In the genomic region with DNA sequence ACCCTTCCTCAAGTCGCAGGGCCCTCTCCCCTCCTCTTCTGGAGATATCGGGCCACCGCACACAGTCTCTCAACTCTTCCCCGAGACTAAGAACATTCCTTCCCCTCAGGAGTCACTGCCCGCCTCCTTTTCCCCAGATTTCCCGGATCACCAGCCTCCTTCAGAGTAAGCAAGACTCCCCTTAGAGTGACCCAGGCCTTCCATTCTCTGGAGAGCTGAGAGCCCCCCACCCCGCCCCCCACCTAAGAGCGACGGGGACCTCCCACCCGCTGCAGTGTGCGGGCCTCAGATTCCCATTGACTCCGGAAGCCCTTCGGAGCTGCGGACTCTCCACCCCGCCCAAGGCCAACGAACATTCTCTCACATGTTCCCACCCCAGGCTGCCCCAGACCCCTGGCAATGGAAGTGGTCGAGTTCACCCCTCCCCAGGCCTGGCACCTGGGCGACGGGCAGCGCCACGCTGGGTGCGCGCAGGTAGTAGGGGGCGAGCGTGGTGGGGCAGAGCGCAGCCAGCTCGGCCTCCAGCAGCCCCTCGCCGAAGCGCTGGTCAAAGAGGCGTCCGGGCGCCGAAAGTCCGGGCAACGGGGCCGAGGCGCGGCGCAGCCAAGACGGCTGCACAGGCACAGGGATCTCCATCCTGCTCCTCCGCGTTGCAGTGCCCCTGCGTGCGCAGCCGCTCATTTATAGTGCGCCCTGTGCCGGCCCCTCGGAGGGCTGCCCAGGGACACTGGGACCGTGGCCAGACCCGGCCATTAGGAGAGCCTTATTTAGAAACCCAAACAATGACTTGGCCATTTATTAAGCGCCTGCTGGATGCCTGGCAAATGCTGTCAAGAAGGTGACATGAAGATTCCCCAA, we compare ENCODE assay signal across 8 cellular contexts. TPM values are rescaled to one million over a fixed set of nuclear protein-coding genes. Genes with fewer than 3 reads are reported as not detected.
A peak's percentile ranks its signal among the peaks of the same experiment; 100 is the strongest.
DNase-seq lines count a peak whose midpoint lies in the region; ATAC-seq, FAIRE-seq and TF ChIP-seq lines count a peak whose summit lies in the region.

A gene with protein sequence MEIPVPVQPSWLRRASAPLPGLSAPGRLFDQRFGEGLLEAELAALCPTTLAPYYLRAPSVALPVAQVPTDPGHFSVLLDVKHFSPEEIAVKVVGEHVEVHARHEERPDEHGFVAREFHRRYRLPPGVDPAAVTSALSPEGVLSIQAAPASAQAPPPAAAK (minus strand): TSS at position 657 of the 858 bp plus-strand sequence. CDS start 21 bp downstream, at position 636.

- in situ Hi-C loops in GM12878 (cut with MboI), result no loop called here

- TF ChIP-seq CTCF in GM12878 (IDR thresholded peaks at IDR 0.05 in 2 of 3, conservative IDR thresholded peaks at IDR 0.05 in 1 of 3; ENCODE audit: control insufficient read depth in 2 of 3, extremely low read depth in 1 of 3, insufficient read depth in 1 of 3, low read depth in 3 of 3, low read length in 3 of 3) (no peak), kidney epithelial cell (IDR thresholded peaks at IDR 0.05; ENCODE audit: insufficient read depth, low read length, poor library complexity, severe bottlenecking) (no peak)

- CTCF ChIA-PET in GM12878 (lab: Yijun Ruan, JAX), result interaction anchor here (0.7 kb wide), 1 partner anchor 9 kb away, joined by 3 read pairs; a partner anchor contains a TSS

- no peak for FAIRE-seq in GM12878 (lab: Jason Lieb, UNC)

- H3K4me1 ChIP-seq in GM12878 (ENCODE audit: control insufficient read depth, insufficient read depth, low read length) (peaks cover 15% of the 10 kb centered on the region), stomach smooth muscle (ENCODE audit: control insufficient read depth, insufficient read depth, low read length) (peaks cover 49% of the 10 kb centered on the region)

- RAD21 ChIA-PET in GM12878 (lab: Charles Lee; ENCODE audit: unreplicated experiment), result interaction anchor here (0.7 to 1.2 kb wide), 3 partner anchors 9 to 62 kb away, joined by 3 read pairs; a partner anchor contains a TSS

- H3K79me2 ChIP-seq in GM12878 (ENCODE audit: control insufficient read depth, insufficient read depth, low read length), result peaks cover 11% of the 10 kb centered on the region

- H3K27me3 ChIP-seq in GM12878 (replicated peaks in 1 of 2; ENCODE audit: control insufficient read depth in 2 of 2, insufficient read depth in 2 of 2, low read length in 1 of 2) (no peaks in the 10 kb centered on the region), kidney epithelial cell (ENCODE audit: control insufficient read depth, insufficient read depth, low read length) (no peaks in the 10 kb centered on the region), stomach smooth muscle (ENCODE audit: control insufficient read depth in 1 of 2, insufficient read depth in 2 of 2, low read length in 2 of 2) (no peaks in the 10 kb centered on the region)

- H3K4me3 ChIP-seq in GM12878, result peak within 1 kb of the TSS; percentile 88
- peak within 1 kb of the TSS; percentile 14 for H3K4me3 ChIP-seq in kidney epithelial cell (ENCODE audit: low read depth, low read length)
- H3K4me3 ChIP-seq in stomach smooth muscle (ENCODE audit: low read length in 2 of 2), result peak within 1 kb of the TSS; percentile 87 to 99

- DNase-seq in activated CD8-positive, alpha-beta memory T cell treated with anti-CD3 and anti-CD28 coated beads, Interleukin-2, amount 50 U/mL, for 4 hours, result peak; percentile 15
- no peak for DNase-seq in activated CD8-positive, alpha-beta memory T cell treated with anti-CD3 and anti-CD28 coated beads for 24 hours
- no peak for DNase-seq in GM12878 (ENCODE audit: low read depth, low spot score)
- DNase-seq in kidney epithelial cell (ENCODE audit: low read depth), result no peak
- no peak for DNase-seq in central memory CD4-positive, alpha-beta T cell
- DNase-seq in DMS 273 treated with DMSO at 0.1 percent for 48 hours (lab: John Stamatoyannopoulos, UW), result no peak

- no peak for TF ChIP-seq EP300 in GM12878 (IDR thresholded peaks at IDR 0.05; ENCODE audit: borderline replicate concordance in 1 of 2, control insufficient read depth in 1 of 2, low read depth in 2 of 2, low read length in 2 of 2)

- H2AFZ ChIP-seq in GM12878 (ENCODE audit: control insufficient read depth, low read depth, low read length), result peak within 1 kb of the TSS; percentile 62

- intact Hi-C loops in GM12878 (cut with micrococcal nuclease; ENCODE audit: unreplicated experiment), result no loop called here

- 41% methylated on average over 33 of the region's 52 CpGs for WGBS in GM12878 (ENCODE audit: insufficient coverage, insufficient replicate concordance, low lambda C conversion rate, missing lambda C conversion rate)

- no peak for TF ChIP-seq POLR2A in GM12878 (IDR thresholded peaks at IDR 0.05; ENCODE audit: low read depth, low read length)

- H3K27ac ChIP-seq in GM12878 (ENCODE audit: control insufficient read depth, insufficient read depth) (peak within 1 kb of the TSS; percentile 62), stomach smooth muscle (ENCODE audit: low read length) (peak within 1 kb of the TSS; percentile 100)

- H3K9ac ChIP-seq in GM12878 (ENCODE audit: control insufficient read depth, insufficient read depth, low read length) (peak within 1 kb of the TSS; percentile 73), stomach smooth muscle (ENCODE audit: low read length in 2 of 2) (peak within 1 kb of the TSS; percentile 99 to 100)

- ATAC-seq in GM12878 (no peak), HG02610 (IDR thresholded peaks at IDR 0.05; ENCODE audit: unreplicated experiment) (no peak)

- peak within 1 kb of the TSS; percentile 99 for H3K4me2 ChIP-seq in GM12878 (ENCODE audit: control insufficient read depth, insufficient read depth)

- H3K36me3 ChIP-seq in GM12878 (ENCODE audit: control insufficient read depth in 2 of 2, insufficient read depth in 2 of 2, low read length in 1 of 2), result peaks cover 0 to 2% of the 10 kb centered on the region in 2 experiments; a peak in 2 of 4 replicates
- H3K36me3 ChIP-seq in kidney epithelial cell (ENCODE audit: control insufficient read depth, insufficient read depth, low read length), result no peaks in the 10 kb centered on the region
- H3K36me3 ChIP-seq in stomach smooth muscle (ENCODE audit: control insufficient read depth in 2 of 2, insufficient read depth in 2 of 2, low read length in 2 of 2), result peaks cover 15 to 21% of the 10 kb centered on the region in 2 donors

- no peak for TF ChIP-seq RAD21 in GM12878 (IDR thresholded peaks at IDR 0.05; ENCODE audit: insufficient read depth, low read depth, low read length)

- SMC1A ChIA-PET in GM12878 (lab: Charles Lee; ENCODE audit: uncharacterized antibody, unreplicated experiment), result no interaction called here

- POLR2A ChIA-PET in GM12878 (lab: Charles Lee), result interaction anchor here (0.5 to 2.2 kb wide), 5 partner anchors 7 to 199 kb away, joined by 3 to 18 read pairs (median 6); a partner anchor contains a TSS

- H4K20me1 ChIP-seq in GM12878 (ENCODE audit: control insufficient read depth, insufficient read depth), result no peaks in the 10 kb centered on the region

- no TSS peak for BruUV-seq in GM12878 (replicated peaks; lab: Mats Ljungman, UMichigan)

- H3K9me3 ChIP-seq in GM12878 (replicated peaks; ENCODE audit: control insufficient read depth, insufficient read depth, low read length) (no peaks in the 10 kb centered on the region), stomach smooth muscle (ENCODE audit: control insufficient read depth in 2 of 2, low read length in 2 of 2) (no peaks in the 10 kb centered on the region)

TF ChIP-seq in GM12878, 131 proteins besides CTCF, POLR2A, EP300 and RAD21 (continues in another document):
- TF ChIP-seq STAT1 (conservative IDR thresholded peaks at IDR 0.05), result no peak
- no peak for TF ChIP-seq MTA2 (IDR thresholded peaks at IDR 0.05; ENCODE audit: low read depth)

RNA-seq across cellular contexts. Expression of the gene that starts here (rescaled TPM):
- total RNA-seq in GM12878 (2013; cell fraction: nucleolus; rRNA removed), result 0.52 TPM in 1 of 2 replicates, not detected in the other
- total RNA-seq in GM12878 (2014; rRNA removed) (not detected in 2 replicates), GM12878 (2014; rRNA removed; fragmentation: Illumina TruSeq; extraction: Trizol) (not detected in 2 replicates), GM12878 (2021) (0.51 and 1.6 TPM in 2 replicates), kidney epithelial cell (0.17 and 0.82 TPM in 2 replicates)
- not detected for polyA plus RNA-seq in GM12878 (2011; ENCODE audit: low read depth)
- polyA plus RNA-seq in GM12878 (2011; rRNA removed) (0.12 and 0.20 TPM in 2 replicates), GM12878 (2014; fragmentation: Illumina TruSeq; extraction: Trizol) (0.13 and 0.16 TPM in 2 replicates), GM12878 (2014; fragmentation: Nextera tagmentation; extraction: Ambion mirVana) (not detected), GM12878 (2014; rRNA removed) (0.09 TPM in 1 of 2 replicates, not detected in the other), GM12878 (2016; fragmentation: Nextera tagmentation; extraction: Ambion mirVana) (under 1 TPM; 0.52 TPM)
- polyA plus RNA-seq in GM12878 (2011; cell fraction: cytosol; rRNA removed), result 0.15 and 0.28 TPM in 2 replicates
- polyA plus RNA-seq in GM12878 (2011; cell fraction: nucleus; rRNA removed), result 0.60 and 1.5 TPM in 2 replicates
- 0.10 and 0.20 TPM in 2 replicates for polyA plus RNA-seq in GM12878 (2012)
- not detected in 2 replicates for polyA minus RNA-seq in GM12878 (2011; rRNA and poly(A)+ RNA removed)
- 0.80 TPM in 1 of 2 replicates, not detected in the other for polyA minus RNA-seq in GM12878 (2011; cell fraction: cytosol; rRNA and poly(A)+ RNA removed)
- 0.36 and 0.77 TPM in 2 replicates for polyA minus RNA-seq in GM12878 (2011; cell fraction: nucleus; rRNA and poly(A)+ RNA removed)

Comparison
In these comparisons a context has a peak if more than half of its experiments do, and no peak if none do; other contexts are left out.
1. H3K4me3 ChIP-seq: peak in every context shown above with its lines; median percentile 93 in stomach smooth muscle; 88 in GM12878; 14 in kidney epithelial cell.